11 cellular contexts compared by ENCODE assay signal in genomic region chr19:3389876-3390361, GRCh38. TPM values are rescaled to one million over a fixed set of nuclear protein-coding genes. Genes with fewer than 3 reads are reported as not detected.
DNase-seq lines count a peak whose midpoint lies in the region; ATAC-seq and TF ChIP-seq lines count a peak whose summit lies in the region.
"Had no signal": no experiment of that assay in that cellular context is flagged by ENCODE, and none has a peak within 500 bp of the region (broad histone marks: within the 10 kb centered on the region; RNA-seq: fewer than 3 reads in every experiment).

No MANE protein-coding gene starts in this region.

- ATAC-seq in GM19351 (IDR thresholded peaks at IDR 0.05; ENCODE audit: unreplicated experiment) (no peak), GM18870 (IDR thresholded peaks at IDR 0.05; ENCODE audit: unreplicated experiment) (no peak)

- TF ChIP-seq POLR2A in esophagus squamous epithelium (IDR thresholded peaks at IDR 0.05) (no peak), prostate gland (IDR thresholded peaks at IDR 0.05) (no peak)

- peak overlapping the region in 1 of 4 donors; percentile 28 for H3K4me3 ChIP-seq in esophagus squamous epithelium
- H3K4me3 ChIP-seq in prostate gland = no peak overlapping the region
- H3K4me3 ChIP-seq: SK-N-MC had no signal

- TF ChIP-seq CTCF in esophagus squamous epithelium (IDR thresholded peaks at IDR 0.05) = no peak
- no peak for TF ChIP-seq CTCF in prostate gland (IDR thresholded peaks at IDR 0.05)

- H3K36me3 ChIP-seq in esophagus squamous epithelium (peaks cover 0 to 62% (median 0%) of the 10 kb centered on the region in 3 donors), prostate gland (no peaks in the 10 kb centered on the region)

- WGBS in esophagus squamous epithelium, 2 donors = 48 to 68% methylated on average over 10 to 14 of the region's 17 CpGs
- WGBS in prostate gland = 23% methylated on average over 17 of the region's 17 CpGs

- H3K9me3 ChIP-seq in esophagus squamous epithelium = no peaks in the 10 kb centered on the region
- no peaks in the 10 kb centered on the region for H3K9me3 ChIP-seq in prostate gland

- DNase-seq in DMS 273 (lab: John Stamatoyannopoulos, UW; ENCODE audit: unreplicated experiment) (peak; percentile 90), NCI-H2196 (lab: John Stamatoyannopoulos, UW; ENCODE audit: unreplicated experiment) (peak; percentile 69), esophagus squamous epithelium (lab: John Stamatoyannopoulos, UW) (no peak), prostate gland (ENCODE audit: low spot score) (peak; percentile 48), GM03348 (ENCODE audit: low spot score) (no peak)
- DNase-seq in effector CD4-positive, alpha-beta T cell = no peak
- DNase-seq: activated T-cell treated with anti-CD3 and anti-CD28 coated beads, Interleukin-2, amount 50 U/mL, for 24 hours; retina had no signal

- intact Hi-C loops in esophagus squamous epithelium (cut with DNase I) = no loop called here
- intact Hi-C loops in prostate gland (cut with DNase I) = no loop called here

- no peaks in the 10 kb centered on the region for H3K27me3 ChIP-seq in esophagus squamous epithelium
- no peaks in the 10 kb centered on the region for H3K27me3 ChIP-seq in prostate gland (replicated peaks; ENCODE audit: insufficient read depth)

- H3K27ac ChIP-seq in esophagus squamous epithelium (peak overlapping the region; percentile 82 to 90 (median 90)), prostate gland (peak overlapping the region; percentile 79 to 90)
- H3K27ac ChIP-seq: SK-N-MC had no signal

- H3K4me1 ChIP-seq in esophagus squamous epithelium = peaks cover 41 to 63% (median 51%) of the 10 kb centered on the region in 3 donors
- peaks cover 18% of the 10 kb centered on the region for H3K4me1 ChIP-seq in prostate gland (replicated peaks)

RNA-seq across cellular contexts. Expression of gene NFIC, which starts 23.5 kb away (rescaled TPM):
- total RNA-seq in esophagus squamous epithelium (10 to 100 TPM; 40.8 to 80.9 (median 61.0) TPM), prostate gland (100 to 1,000 TPM; 160 to 168 TPM)

Comparison
In these comparisons a context has a peak if more than half of its experiments do, and no peak if none do; other contexts are left out.
1. DNase-seq: peak in DMS 273 (single experiment), NCI-H2196 (single experiment) and prostate gland (single experiment); none in esophagus squamous epithelium (single experiment), effector CD4-positive, alpha-beta T cell (single experiment) and GM03348 (single experiment).